In the genomic region with DNA sequence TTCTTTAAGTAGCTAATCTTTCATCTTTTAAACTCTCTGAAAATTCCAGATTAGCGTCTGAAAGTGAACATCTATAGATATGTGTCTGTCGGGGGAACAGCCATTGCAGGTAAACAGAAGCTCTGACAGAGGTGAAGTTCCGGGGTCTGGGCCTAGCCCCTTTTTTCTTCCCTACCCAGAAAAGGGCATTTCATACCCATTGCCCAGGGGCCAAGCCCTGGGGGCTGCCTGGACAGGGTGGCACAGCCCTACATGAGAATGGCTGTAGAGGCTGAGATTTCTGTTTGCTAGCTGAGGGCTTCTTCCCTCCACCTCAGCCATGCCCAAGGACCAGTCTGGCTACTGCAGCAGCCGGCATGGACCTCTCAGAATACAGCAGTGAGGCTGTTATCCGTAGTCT, we compare ENCODE assay signal across 10 cellular contexts.
DNase-seq lines count a peak whose midpoint lies in the region; ATAC-seq and TF ChIP-seq lines count a peak whose summit lies in the region.
"Had no signal": no experiment of that assay in that cellular context is flagged by ENCODE, and none has a peak within 500 bp of the region (broad histone marks: within the 10 kb centered on the region; RNA-seq: fewer than 3 reads in every experiment).

No MANE protein-coding gene starts in this region.

- H3K36me3 ChIP-seq in mesendoderm (ENCODE audit: control insufficient read depth, insufficient read depth, low read length) (no peaks in the 10 kb centered on the region), neuronal stem cell (replicated peaks in 1 of 2; ENCODE audit: control insufficient read depth in 2 of 2, insufficient read depth in 2 of 2, low read length in 2 of 2) (no peaks in the 10 kb centered on the region), stomach smooth muscle (ENCODE audit: control insufficient read depth in 2 of 2, insufficient read depth in 2 of 2, low read length in 2 of 2) (no peaks in the 10 kb centered on the region), Peyer's patch (no peaks in the 10 kb centered on the region)

- intact Hi-C loops in posterior cingulate gyrus (cut with DNase I), result loop anchor here (2.0 to 10.0 kb wide), 3 partner anchors 375 to 701 kb away; partner anchors contain the start of gene NCAM1

- no peak overlapping the region for H2AK5ac ChIP-seq in mesendoderm (ENCODE audit: low read length)
- H2AK5ac ChIP-seq in neuronal stem cell (ENCODE audit: low read depth, low read length), result no peak overlapping the region

- TF ChIP-seq CTCF in astrocyte of the spinal cord (IDR thresholded peaks at IDR 0.05; ENCODE audit: low read depth, low read length), result peak; percentile 1
- no peak for TF ChIP-seq CTCF in Peyer's patch (IDR thresholded peaks at IDR 0.05)

- H3K9me3 ChIP-seq in neuronal stem cell (replicated peaks in 1 of 2; ENCODE audit: control insufficient read depth in 2 of 2, insufficient read depth in 1 of 2, low read depth in 1 of 2, low read length in 2 of 2) (no peaks in the 10 kb centered on the region), stomach smooth muscle (ENCODE audit: control insufficient read depth in 2 of 2, low read length in 2 of 2) (no peaks in the 10 kb centered on the region), Peyer's patch (no peaks in the 10 kb centered on the region)

- no peaks in the 10 kb centered on the region for H3K79me2 ChIP-seq in mesendoderm (ENCODE audit: control insufficient read depth, insufficient read depth, low read length)

- no peak for ATAC-seq in HG02884 (IDR thresholded peaks at IDR 0.05; ENCODE audit: unreplicated experiment)

- H2BK5ac ChIP-seq in mesendoderm (ENCODE audit: low read length) (no peak overlapping the region), neuronal stem cell (ENCODE audit: low read length) (no peak overlapping the region)

- peak overlapping the region; percentile 27 for H2BK12ac ChIP-seq in neuronal stem cell (ENCODE audit: low read length)

- no peak overlapping the region for H4K5ac ChIP-seq in mesendoderm (ENCODE audit: low read length)

- no peak for DNase-seq in astrocyte of the spinal cord (ENCODE audit: low read depth, low spot score)
- no peak for DNase-seq in mesendoderm
- no peak for DNase-seq in neuronal stem cell (ENCODE audit: low spot score)
- no peak for DNase-seq in posterior cingulate gyrus
- no peak for DNase-seq in Peyer's patch
- DNase-seq in mesenteric fat pad (ENCODE audit: low spot score), result no peak
- DNase-seq: GOT3 had no signal

- H3K4me1 ChIP-seq in mesendoderm (ENCODE audit: control insufficient read depth, low read depth, low read length), result no peaks in the 10 kb centered on the region
- H3K4me1 ChIP-seq in neuronal stem cell (ENCODE audit: control insufficient read depth in 2 of 2, insufficient read depth in 1 of 2, low read depth in 1 of 2, low read length in 2 of 2), result peaks cover 0 to 1% of the 10 kb centered on the region in 2 donors
- peaks cover 15% of the 10 kb centered on the region for H3K4me1 ChIP-seq in stomach smooth muscle (ENCODE audit: control insufficient read depth, insufficient read depth, low read length)
- peaks cover 0 to 6% (median 0%) of the 10 kb centered on the region in 4 donors for H3K4me1 ChIP-seq in Peyer's patch

- H3K14ac ChIP-seq in neuronal stem cell (ENCODE audit: low read length), result no peak overlapping the region

- no peaks in the 10 kb centered on the region for H3K79me1 ChIP-seq in mesendoderm (ENCODE audit: low read length)
- H3K79me1 ChIP-seq in neuronal stem cell (ENCODE audit: low read depth, low read length), result no peaks in the 10 kb centered on the region

- H3K4me2 ChIP-seq in mesendoderm (ENCODE audit: low read length), result no peak overlapping the region
- no peak overlapping the region for H3K4me2 ChIP-seq in neuronal stem cell (ENCODE audit: insufficient read depth, low read length, poor library complexity, severe bottlenecking)

- H3K18ac ChIP-seq in mesendoderm (ENCODE audit: low read length) (no peak overlapping the region), neuronal stem cell (ENCODE audit: low read length) (no peak overlapping the region)

- no peak for TF ChIP-seq POLR2A in Peyer's patch (IDR thresholded peaks at IDR 0.05)

- H4K8ac ChIP-seq in mesendoderm (ENCODE audit: low read depth, low read length), result no peak overlapping the region
- H4K8ac ChIP-seq in neuronal stem cell (ENCODE audit: low read depth, low read length), result no peak overlapping the region

- H3K23ac ChIP-seq in mesendoderm (ENCODE audit: low read length) (no peak overlapping the region), neuronal stem cell (ENCODE audit: low read depth, low read length, poor library complexity) (no peak overlapping the region)

- in situ Hi-C loops in astrocyte of the spinal cord (cut with HindIII; ENCODE audit: low sequenced_read_pairs), result no loop called here

- H2AFZ ChIP-seq in neuronal stem cell (ENCODE audit: low read length), result no peak overlapping the region

- H3K56ac ChIP-seq in mesendoderm (ENCODE audit: low read length), result peak overlapping the region; percentile 30

- H3K4ac ChIP-seq in mesendoderm (ENCODE audit: low read depth, low read length), result no peak overlapping the region
- no peak overlapping the region for H3K4ac ChIP-seq in neuronal stem cell (ENCODE audit: low read length)

- no peak overlapping the region for H3K27ac ChIP-seq in mesendoderm (ENCODE audit: low read depth, low read length)
- no peak overlapping the region for H3K27ac ChIP-seq in neuronal stem cell (replicated peaks; ENCODE audit: low read length)
- H3K27ac ChIP-seq in stomach smooth muscle (ENCODE audit: low read length), result peak overlapping the region; percentile 18
- H3K27ac ChIP-seq in Peyer's patch, result no peak overlapping the region
- H3K27ac ChIP-seq: C4-2B had no signal

- no peak overlapping the region for H4K91ac ChIP-seq in neuronal stem cell (ENCODE audit: low read depth, low read length, poor library complexity)

- H2BK120ac ChIP-seq in mesendoderm (ENCODE audit: low read depth, low read length) (no peak overlapping the region), neuronal stem cell (ENCODE audit: low read depth, low read length) (no peak overlapping the region)

- H3K9ac ChIP-seq in mesendoderm (ENCODE audit: low read length) (no peak overlapping the region), neuronal stem cell (ENCODE audit: low read depth, low read length, poor library complexity) (no peak overlapping the region), stomach smooth muscle (ENCODE audit: low read length in 2 of 2) (no peak overlapping the region)

- WGBS in mesendoderm (ENCODE audit: extremely low coverage, insufficient coverage, low lambda C conversion rate), result no CpG with 5 or more reads among the region's 5 CpGs
- no CpG with 5 or more reads among the region's 5 CpGs for WGBS in neuronal stem cell (ENCODE audit: extremely low coverage in 2 of 2, insufficient read length in 2 of 2, insufficient replicate concordance in 1 of 2), 2 donors

- no peaks in the 10 kb centered on the region for H3K27me3 ChIP-seq in mesendoderm (ENCODE audit: insufficient read depth, low read length, poor library complexity)
- no peaks in the 10 kb centered on the region for H3K27me3 ChIP-seq in neuronal stem cell (ENCODE audit: control insufficient read depth in 3 of 3, insufficient read depth in 3 of 3, low read depth in 1 of 3, low read length in 3 of 3)
- no peaks in the 10 kb centered on the region for H3K27me3 ChIP-seq in stomach smooth muscle (ENCODE audit: control insufficient read depth in 1 of 2, insufficient read depth in 2 of 2, low read length in 2 of 2)
- H3K27me3 ChIP-seq in Peyer's patch, result no peaks in the 10 kb centered on the region

- H2BK15ac ChIP-seq in mesendoderm (replicated peaks; ENCODE audit: low read depth), result no peak overlapping the region
- H2BK15ac ChIP-seq in neuronal stem cell (ENCODE audit: low read length), result no peak overlapping the region

- H3K4me3 ChIP-seq in astrocyte of the spinal cord (ENCODE audit: low read depth, low read length) (no peak overlapping the region), mesendoderm (ENCODE audit: low read length) (no peak overlapping the region), neuronal stem cell (ENCODE audit: low read length in 2 of 2) (no peak overlapping the region), stomach smooth muscle (ENCODE audit: low read length in 2 of 2) (no peak overlapping the region), Peyer's patch (no peak overlapping the region)
